19 cellular contexts compared by ENCODE assay signal in the genomic region with DNA sequence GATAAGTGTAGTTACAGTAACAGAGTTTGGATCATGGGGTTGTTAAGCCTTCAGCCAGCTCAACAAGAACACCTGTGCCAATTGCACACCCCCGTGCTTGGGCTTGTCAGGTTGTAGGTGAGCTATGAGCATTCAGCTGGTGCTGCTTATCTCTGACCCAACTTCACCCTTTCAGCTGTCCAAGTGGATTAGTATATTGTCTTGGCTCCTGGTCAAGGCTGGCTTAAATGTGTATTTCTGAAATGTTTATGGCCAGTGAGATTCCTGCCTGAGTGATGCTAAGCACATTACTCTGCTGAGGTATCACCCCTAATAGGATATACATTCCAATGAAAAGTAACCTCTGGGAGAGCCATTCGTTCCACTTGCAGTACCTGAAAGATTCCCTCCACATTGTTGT.
"Had no signal": no experiment of that assay in that cellular context is flagged by ENCODE, and none has a peak within 500 bp of the region (broad histone marks: within the 10 kb centered on the region; RNA-seq: fewer than 3 reads in every experiment).

No MANE protein-coding gene starts in this region.

- H3K36me3 Mint-ChIP-seq: activated naive CD4-positive, alpha-beta T cell treated with anti-CD3 and anti-CD28 coated beads, Interleukin-2, amount 50 U/mL, for 24 hours; stimulated activated effector memory CD8-positive, alpha-beta T cell treated with anti-CD3 and anti-CD28 coated beads, Interleukin-12 subunit alpha, Interleukin-12 subunit beta, amount 100 ng/mL, for 72 hours had no signal

- H3K27me3 ChIP-seq: adrenal gland, esophagus squamous epithelium had no signal

- H3K9me3 Mint-ChIP-seq: activated naive CD4-positive, alpha-beta T cell treated with anti-CD3 and anti-CD28 coated beads, Interleukin-2, amount 50 U/mL, for 24 hours; nephron; stimulated activated effector memory CD8-positive, alpha-beta T cell treated with anti-CD3 and anti-CD28 coated beads, Interleukin-12 subunit alpha, Interleukin-12 subunit beta, amount 100 ng/mL, for 72 hours had no signal

- H3K27ac ChIP-seq: adrenal gland, coronary artery, esophagus squamous epithelium, prostate gland had no signal

- H3K4me3 ChIP-seq: adrenal gland, coronary artery, esophagus squamous epithelium, prostate gland had no signal

- DNase-seq: activated CD4-positive, alpha-beta T cell treated with anti-CD3 and anti-CD28 coated beads, Interleukin-2, amount 50 U/mL, for 48 hours; activated CD8-positive, alpha-beta memory T cell treated with anti-CD3 and anti-CD28 coated beads, Interleukin-2, amount 50 U/mL, for 4 hours; activated effector memory CD4-positive, alpha-beta T cell treated with anti-CD3 and anti-CD28 coated beads, Interleukin-2, amount 50 U/mL, for 16 hours; activated T-cell treated with anti-CD3 and anti-CD28 coated beads, Interleukin-2, amount 50 U/mL, for 48 hours; adrenal gland; effector CD4-positive, alpha-beta T cell; esophagus squamous epithelium; hypothalamus; mesenchymal stem cell; nucleus accumbens; stimulated activated CD4-positive, alpha-beta T cell treated with anti-CD3 and anti-CD28 coated beads, Interleukin-12 subunit alpha, Interleukin-12 subunit beta, amount 100 ng/mL, for 4 hours; stimulated activated CD4-positive, alpha-beta T cell treated with anti-CD3 and anti-CD28 coated beads, Interleukin-2, amount 100 ng/mL, for 24 hours; T-helper 1 cell; T1000 had no signal

- H3K4me3 Mint-ChIP-seq: activated naive CD4-positive, alpha-beta T cell treated with anti-CD3 and anti-CD28 coated beads, Interleukin-2, amount 50 U/mL, for 24 hours; nephron; stimulated activated effector memory CD8-positive, alpha-beta T cell treated with anti-CD3 and anti-CD28 coated beads, Interleukin-12 subunit alpha, Interleukin-12 subunit beta, amount 100 ng/mL, for 72 hours had no signal

- H3K4me1 Mint-ChIP-seq: nephron had no signal

- H3K4me1 ChIP-seq: adrenal gland, esophagus squamous epithelium, prostate gland had no signal

- ATAC-seq: stimulated activated effector memory CD8-positive, alpha-beta T cell treated with anti-CD3 and anti-CD28 coated beads, Interleukin-12 subunit alpha, Interleukin-12 subunit beta, amount 100 ng/mL, for 72 hours had no signal

- H3K27me3 Mint-ChIP-seq: activated naive CD4-positive, alpha-beta T cell treated with anti-CD3 and anti-CD28 coated beads, Interleukin-2, amount 50 U/mL, for 24 hours had no signal

- H3K36me3 ChIP-seq: adrenal gland, esophagus squamous epithelium, prostate gland had no signal

- H3K27ac Mint-ChIP-seq: activated naive CD4-positive, alpha-beta T cell treated with anti-CD3 and anti-CD28 coated beads, Interleukin-2, amount 50 U/mL, for 24 hours; nephron; stimulated activated effector memory CD8-positive, alpha-beta T cell treated with anti-CD3 and anti-CD28 coated beads, Interleukin-12 subunit alpha, Interleukin-12 subunit beta, amount 100 ng/mL, for 72 hours had no signal

- H3K9me3 ChIP-seq: adrenal gland, esophagus squamous epithelium, prostate gland had no signal
